ENCODE assay signal across 13 cellular contexts in the genomic region with DNA sequence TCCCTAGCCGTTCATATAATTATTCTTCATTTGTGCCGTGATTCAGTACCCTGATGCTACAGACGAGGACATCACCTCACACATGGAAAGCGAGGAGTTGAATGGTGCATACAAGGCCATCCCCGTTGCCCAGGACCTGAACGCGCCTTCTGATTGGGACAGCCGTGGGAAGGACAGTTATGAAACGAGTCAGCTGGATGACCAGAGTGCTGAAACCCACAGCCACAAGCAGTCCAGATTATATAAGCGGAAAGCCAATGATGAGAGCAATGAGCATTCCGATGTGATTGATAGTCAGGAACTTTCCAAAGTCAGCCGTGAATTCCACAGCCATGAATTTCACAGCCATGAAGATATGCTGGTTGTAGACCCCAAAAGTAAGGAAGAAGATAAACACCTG. TPM values are rescaled to one million over a fixed set of nuclear protein-coding genes. Genes with fewer than 3 reads are reported as not detected.
"Had no signal": no experiment of that assay in that cellular context is flagged by ENCODE, and none has a peak within 500 bp of the region (broad histone marks: within the 10 kb centered on the region; RNA-seq: fewer than 3 reads in every experiment).

No MANE protein-coding gene starts in this region.

- DNase-seq: activated CD4-positive, alpha-beta memory T cell treated with anti-CD3 and anti-CD28 coated beads, Interleukin-2, amount 10 ng/mL, durations not matched to agents 7 days and 5 days; activated CD4-positive, CD25-positive, alpha-beta regulatory T cell treated with anti-CD3 and anti-CD28 coated beads, Interleukin-2, amount 50 U/mL, for 72 hours; activated gamma-delta T cell; activated T-cell treated with anti-CD3 and anti-CD28 coated beads, Interleukin-2, amount 50 U/mL, for 48 hours; esophagus squamous epithelium; gastrocnemius medialis; kidney glomerular epithelial cell; midbrain; naive B cell; sigmoid colon; stimulated activated CD4-positive, alpha-beta T cell treated with anti-CD3 and anti-CD28 coated beads, Interleukin-12 subunit alpha, Interleukin-12 subunit beta, amount 100 ng/mL, for 4 hours; stimulated activated naive CD4-positive, alpha-beta T cell had no signal

- FAIRE-seq: bronchial epithelial cell had no signal

- ATAC-seq: gastrocnemius medialis had no signal

- H3K4me3 ChIP-seq: esophagus squamous epithelium, gastrocnemius medialis, sigmoid colon had no signal

RNA-seq across cellular contexts. Expression of a gene that starts 6.9 kb away (rescaled TPM):
- total RNA-seq: bronchial epithelial cell had no signal
